15 cellular contexts compared by ENCODE assay signal in the genomic region with DNA sequence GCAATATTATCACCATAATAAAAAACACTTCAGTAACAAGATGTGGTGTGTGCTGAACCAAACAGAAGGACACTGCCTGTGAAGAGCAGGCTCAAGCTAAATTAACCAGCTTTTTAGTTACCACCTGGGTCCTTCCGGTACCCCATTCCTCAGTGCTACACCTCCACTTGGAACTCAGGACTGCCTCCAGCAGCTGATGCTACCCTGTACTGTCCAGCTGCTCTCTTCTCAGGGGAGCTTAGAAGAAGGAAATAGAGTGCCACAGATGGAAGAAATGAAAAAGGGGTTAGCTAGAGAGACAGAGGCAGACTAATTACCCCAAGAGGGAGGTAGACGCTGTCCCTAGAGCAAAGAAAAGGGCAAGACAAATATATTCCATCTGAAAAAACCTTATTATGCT. TPM values are rescaled to one million over a fixed set of nuclear protein-coding genes. Genes with fewer than 3 reads are reported as not detected.
DNase-seq lines count a peak whose midpoint lies in the region; ATAC-seq and TF ChIP-seq lines count a peak whose summit lies in the region.
"Had no signal": no experiment of that assay in that cellular context is flagged by ENCODE, and none has a peak within 500 bp of the region (broad histone marks: within the 10 kb centered on the region; RNA-seq: fewer than 3 reads in every experiment).

No MANE protein-coding gene starts in this region.

- no peak for DNase-seq in activated naive CD4-positive, alpha-beta T cell treated with Interleukin-2 at 50 U/mL for 16 hours
- DNase-seq in T-helper 17 cell (no peak), thoracic aorta (ENCODE audit: low spot score) (no peak), cerebellar nuclear complex (lab: John Stamatoyannopoulos, UW) (no peak), body of pancreas (no peak)
- DNase-seq in naive thymus-derived CD4-positive, alpha-beta T cell = no peak
- DNase-seq: activated T-cell treated with anti-CD3 and anti-CD28 coated beads, Interleukin-2, amount 50 U/mL, for 1 hour; head of caudate nucleus; MG63; NCI-H2029; testis had no signal

- peaks cover 9% of the 10 kb centered on the region for H3K36me3 Mint-ChIP-seq in activated naive CD4-positive, alpha-beta T cell treated with anti-CD3 and anti-CD28 coated beads, Interleukin-2, amount 50 U/mL, for 24 hours
- H3K36me3 Mint-ChIP-seq in T-helper 17 cell (ENCODE audit: low read depth) = peaks cover 2% of the 10 kb centered on the region
- H3K36me3 Mint-ChIP-seq in naive thymus-derived CD4-positive, alpha-beta T cell = peaks cover 0 to 28% (median 18%) of the 10 kb centered on the region in 5 donors

- H3K9me3 ChIP-seq in T-helper 17 cell (ENCODE audit: control insufficient read depth, low read length, poor library complexity, severe bottlenecking) = no peaks in the 10 kb centered on the region
- no peaks in the 10 kb centered on the region for H3K9me3 ChIP-seq in naive thymus-derived CD4-positive, alpha-beta T cell (ENCODE audit: control insufficient read depth in 2 of 3, low read length in 3 of 3)
- H3K9me3 ChIP-seq in thoracic aorta = no peaks in the 10 kb centered on the region
- no peaks in the 10 kb centered on the region for H3K9me3 ChIP-seq in body of pancreas
- H3K9me3 ChIP-seq: MG63, testis had no signal

- H3K27ac ChIP-seq in naive thymus-derived CD4-positive, alpha-beta T cell (ENCODE audit: low read depth, low read length) = no peak overlapping the region
- H3K27ac ChIP-seq in thoracic aorta (no peak overlapping the region), body of pancreas (peak overlapping the region in 1 of 4 donors; percentile 37)
- H3K27ac ChIP-seq: coronary artery, testis had no signal

- CTCF ChIA-PET in naive thymus-derived CD4-positive, alpha-beta T cell (lab: Charles Lee) = interaction anchor here (1.9 kb wide), 1 partner anchor 11 kb away, joined by 5 read pairs; no protein-coding TSS in a partner anchor

- peak overlapping the region; percentile 63 for H3K4me3 Mint-ChIP-seq in activated naive CD4-positive, alpha-beta T cell treated with anti-CD3 and anti-CD28 coated beads, Interleukin-2, amount 50 U/mL, for 24 hours
- H3K4me3 Mint-ChIP-seq in T-helper 17 cell = peak overlapping the region; percentile 62
- H3K4me3 Mint-ChIP-seq in naive thymus-derived CD4-positive, alpha-beta T cell = peak overlapping the region in 8 of 10 donors; percentile 3 to 75 (median 48)

- H3K27me3 Mint-ChIP-seq in activated naive CD4-positive, alpha-beta T cell treated with anti-CD3 and anti-CD28 coated beads, Interleukin-2, amount 50 U/mL, for 24 hours = no peaks in the 10 kb centered on the region
- no peaks in the 10 kb centered on the region for H3K27me3 Mint-ChIP-seq in T-helper 17 cell
- no peaks in the 10 kb centered on the region for H3K27me3 Mint-ChIP-seq in naive thymus-derived CD4-positive, alpha-beta T cell

- no peak for TF ChIP-seq POLR2A in body of pancreas (IDR thresholded peaks at IDR 0.05)

- WGBS in body of pancreas, 2 donors = 57 to 58% methylated on average over 2 of the region's 2 CpGs

- H3K9me3 Mint-ChIP-seq in activated naive CD4-positive, alpha-beta T cell treated with anti-CD3 and anti-CD28 coated beads, Interleukin-2, amount 50 U/mL, for 24 hours = no peaks in the 10 kb centered on the region
- no peaks in the 10 kb centered on the region for H3K9me3 Mint-ChIP-seq in naive thymus-derived CD4-positive, alpha-beta T cell

- ATAC-seq in T-helper 17 cell (no peak), thoracic aorta (ENCODE audit: insufficient number of reproducible peaks, low FRiP score, low read depth) (no peak), HG03520 (IDR thresholded peaks at IDR 0.05; ENCODE audit: unreplicated experiment) (no peak), body of pancreas (no peak)
- no peak for ATAC-seq in naive thymus-derived CD4-positive, alpha-beta T cell
- ATAC-seq: Right ventricle myocardium inferior had no signal

- no peak for TF ChIP-seq CTCF in thoracic aorta (IDR thresholded peaks at IDR 0.05)
- TF ChIP-seq CTCF in body of pancreas (IDR thresholded peaks at IDR 0.05) = no peak

- peaks cover 0 to 6% (median 6%) of the 10 kb centered on the region in 3 experiments for H3K36me3 ChIP-seq in naive thymus-derived CD4-positive, alpha-beta T cell (ENCODE audit: control insufficient read depth in 2 of 3, insufficient read depth in 3 of 3, low read length in 3 of 3)
- H3K36me3 ChIP-seq in thoracic aorta (peaks cover 3% of the 10 kb centered on the region), body of pancreas (replicated peaks in 1 of 2; ENCODE audit: insufficient read depth in 1 of 2, low read depth in 2 of 2) (no peaks in the 10 kb centered on the region)

- H3K4me3 ChIP-seq in naive thymus-derived CD4-positive, alpha-beta T cell (ENCODE audit: low read length) = no peak overlapping the region
- peak overlapping the region; percentile 18 for H3K4me3 ChIP-seq in thoracic aorta
- H3K4me3 ChIP-seq in body of pancreas = no peak overlapping the region
- H3K4me3 ChIP-seq: coronary artery, MG63, testis had no signal

- intact Hi-C loops in naive thymus-derived CD4-positive, alpha-beta T cell (cut with micrococcal nuclease) = no loop called here
- intact Hi-C loops in body of pancreas (cut with DNase I) = no loop called here

- POLR2A ChIA-PET in naive thymus-derived CD4-positive, alpha-beta T cell (lab: Charles Lee) = no interaction called here

- peaks cover 30 to 33% of the 10 kb centered on the region in 2 donors for H3K4me1 ChIP-seq in naive thymus-derived CD4-positive, alpha-beta T cell (ENCODE audit: control insufficient read depth in 2 of 2, insufficient read depth in 2 of 2, low read length in 2 of 2)
- peaks cover 51 to 80% of the 10 kb centered on the region in 2 donors for H3K4me1 ChIP-seq in thoracic aorta (ENCODE audit: control insufficient read depth in 1 of 2, low read depth in 2 of 2)
- H3K4me1 ChIP-seq in body of pancreas = peaks cover 61% of the 10 kb centered on the region

- H3K27ac Mint-ChIP-seq in activated naive CD4-positive, alpha-beta T cell treated with anti-CD3 and anti-CD28 coated beads, Interleukin-2, amount 50 U/mL, for 24 hours = peak overlapping the region; percentile 84
- H3K27ac Mint-ChIP-seq in T-helper 17 cell = peak overlapping the region; percentile 32
- peak overlapping the region in 4 of 9 donors; percentile 13 to 68 (median 44) for H3K27ac Mint-ChIP-seq in naive thymus-derived CD4-positive, alpha-beta T cell

- H3K27me3 ChIP-seq in naive thymus-derived CD4-positive, alpha-beta T cell (ENCODE audit: control insufficient read depth in 2 of 2, insufficient read depth in 2 of 2, low read length in 2 of 2) = no peaks in the 10 kb centered on the region
- H3K27me3 ChIP-seq in thoracic aorta (replicated peaks; ENCODE audit: insufficient read depth) = no peaks in the 10 kb centered on the region
- no peaks in the 10 kb centered on the region for H3K27me3 ChIP-seq in body of pancreas
- H3K27me3 ChIP-seq: MG63, testis had no signal

- H3K4me1 Mint-ChIP-seq in activated naive CD4-positive, alpha-beta T cell treated with anti-CD3 and anti-CD28 coated beads, Interleukin-2, amount 50 U/mL, for 24 hours = peaks cover 81% of the 10 kb centered on the region
- H3K4me1 Mint-ChIP-seq in T-helper 17 cell = peaks cover 47% of the 10 kb centered on the region
- peaks cover 47 to 87% (median 79%) of the 10 kb centered on the region in 7 donors for H3K4me1 Mint-ChIP-seq in naive thymus-derived CD4-positive, alpha-beta T cell

RNA-seq across cellular contexts. Expression of gene MED13, which starts 5.7 kb away (rescaled TPM):
- 10 to 100 TPM; 76.5 to 98.3 TPM for total RNA-seq in T-helper 17 cell
- 10 to 100 TPM; 65.4 to 84.8 (median 76.4) TPM for total RNA-seq in naive thymus-derived CD4-positive, alpha-beta T cell
- polyA plus RNA-seq in naive thymus-derived CD4-positive, alpha-beta T cell = 1 to 10 TPM; 3.6 to 4.7 TPM
- 10 to 100 TPM; 87.6 to 92.2 TPM for total RNA-seq in thoracic aorta
- 10 to 100 TPM; 37.4 to 41.5 TPM for total RNA-seq in body of pancreas
